9 cellular contexts compared by ENCODE assay signal in the genomic region with DNA sequence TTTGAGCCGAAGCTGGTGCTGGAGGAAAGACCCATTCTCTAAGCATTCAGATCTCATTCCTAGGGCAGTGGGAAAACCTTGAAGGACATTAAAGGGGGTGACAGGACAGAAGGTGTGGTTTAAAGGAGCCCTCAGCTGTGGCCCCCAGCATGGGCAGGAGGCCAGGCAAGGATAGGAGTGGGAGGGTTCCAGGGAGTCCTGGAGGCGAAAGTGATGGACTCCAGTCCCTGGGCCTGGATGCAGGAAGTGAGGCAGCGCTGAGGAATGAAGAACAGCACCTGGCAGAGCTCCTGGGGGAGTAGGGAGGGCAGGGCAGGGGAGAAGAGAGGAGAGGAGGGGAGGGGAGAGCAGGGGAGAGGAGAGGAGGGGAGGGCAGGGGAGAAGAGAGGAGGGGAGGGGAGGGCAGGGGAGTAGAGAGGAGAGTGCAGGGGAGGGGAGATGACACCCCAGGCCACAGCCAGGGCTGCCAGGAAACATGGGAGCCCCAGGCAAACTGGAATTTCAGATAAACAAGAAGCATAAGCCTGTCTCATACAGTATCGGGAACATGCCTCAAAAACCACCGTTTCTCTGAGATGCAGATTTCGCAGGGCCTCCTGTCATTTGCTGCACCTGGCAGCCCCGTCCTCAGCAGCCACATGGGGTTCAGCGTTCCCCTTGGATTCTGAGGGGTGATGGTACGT. TPM values are rescaled to one million over a fixed set of nuclear protein-coding genes. Genes with fewer than 3 reads are reported as not detected.
DNase-seq lines count a peak whose midpoint lies in the region; ATAC-seq, FAIRE-seq and TF ChIP-seq lines count a peak whose summit lies in the region.
"Had no signal": no experiment of that assay in that cellular context is flagged by ENCODE, and none has a peak within 500 bp of the region (broad histone marks: within the 10 kb centered on the region; RNA-seq: fewer than 3 reads in every experiment).

No MANE protein-coding gene starts in this region.

- peak; percentile 41 for DNase-seq in HT-29 (ENCODE audit: low spot score)
- DNase-seq in body of pancreas, result peak; percentile 53 to 76 (median 62)
- DNase-seq in keratinocyte (ENCODE audit: low read depth, low spot score), result peak; percentile 38
- DNase-seq in substantia nigra (lab: John Stamatoyannopoulos, UW), result no peak
- no peak for DNase-seq in NOMO-1 treated with DMSO at 0.1 percent for 48 hours (lab: John Stamatoyannopoulos, UW; ENCODE audit: unreplicated experiment)
- DNase-seq in NCI-H2107 treated with DMSO at 0.1 percent for 48 hours (lab: John Stamatoyannopoulos, UW; ENCODE audit: unreplicated experiment), result no peak
- no peak for DNase-seq in NCI-H2107 (lab: John Stamatoyannopoulos, UW)
- no peak for DNase-seq in natural killer cell treated with Interleukin-12 subunit alpha and Interleukin-12 subunit beta and Interleukin-15 and Interleukin-18, amount 100 ng/mL, for 72 hours (ENCODE audit: low spot score)

- peak overlapping the region; percentile 57 for H3K9ac ChIP-seq in keratinocyte (ENCODE audit: control insufficient read depth, extremely low read depth, insufficient read depth, low read length)

- H3K79me2 ChIP-seq in keratinocyte (ENCODE audit: control insufficient read depth, insufficient read depth, low read length), result no peaks in the 10 kb centered on the region

- intact Hi-C loops in body of pancreas (cut with DNase I), result no loop called here

- H3K4me3 ChIP-seq in body of pancreas, result no peak overlapping the region
- no peak overlapping the region for H3K4me3 ChIP-seq in keratinocyte (ENCODE audit: control insufficient read depth in 2 of 3, extremely low read depth in 1 of 3, insufficient read depth in 2 of 3, low read depth in 1 of 3, low read length in 3 of 3)
- H3K4me3 ChIP-seq: HAP-1 had no signal

- H3K27me3 ChIP-seq in body of pancreas (no peaks in the 10 kb centered on the region), keratinocyte (ENCODE audit: control insufficient read depth, extremely low read depth, insufficient read depth, low read length) (no peaks in the 10 kb centered on the region)

- no peaks in the 10 kb centered on the region for H3K9me3 Mint-ChIP-seq in natural killer cell treated with Interleukin-12 subunit alpha and Interleukin-12 subunit beta and Interleukin-15 and Interleukin-18, amount 100 ng/mL, for 72 hours

- ATAC-seq in body of pancreas, result peak; percentile 19
- ATAC-seq in natural killer cell treated with Interleukin-12 subunit alpha and Interleukin-12 subunit beta and Interleukin-15 and Interleukin-18, amount 100 ng/mL, for 72 hours, result no peak

- peak; percentile 96 for FAIRE-seq in keratinocyte (lab: Jason Lieb, UNC)

- peak in 2 of 3 donors; percentile 14 to 16 for TF ChIP-seq POLR2A in body of pancreas (IDR thresholded peaks at IDR 0.05)

- 50 to 53% methylated on average over 9 of the region's 9 CpGs for WGBS in body of pancreas, 2 donors

- no peaks in the 10 kb centered on the region for H4K20me1 ChIP-seq in keratinocyte (ENCODE audit: control insufficient read depth, extremely low read depth, insufficient read depth, low read length)

- dilution Hi-C loops in keratinocyte (cut with MboI; ENCODE audit: extremely low pct_ligation_motif_present, low sequenced_read_pairs), result no loop called here

- H3K27me3 Mint-ChIP-seq in natural killer cell treated with Interleukin-12 subunit alpha and Interleukin-12 subunit beta and Interleukin-15 and Interleukin-18, amount 100 ng/mL, for 72 hours, result peaks cover 0 to 16% of the 10 kb centered on the region in 2 donors

- no peak for TF ChIP-seq CTCF in body of pancreas (IDR thresholded peaks at IDR 0.05)
- no peak for TF ChIP-seq CTCF in keratinocyte (optimal IDR thresholded peaks at IDR 0.05 in 1 of 3, IDR thresholded peaks at IDR 0.05 in 1 of 3, conservative IDR thresholded peaks at IDR 0.05 in 1 of 3; ENCODE audit: extremely low read depth in 1 of 3, insufficient read depth in 2 of 3, low read length in 3 of 3)

- no peak overlapping the region for H3K27ac Mint-ChIP-seq in natural killer cell treated with Interleukin-12 subunit alpha and Interleukin-12 subunit beta and Interleukin-15 and Interleukin-18, amount 100 ng/mL, for 72 hours

- H3K4me2 ChIP-seq in keratinocyte (ENCODE audit: control insufficient read depth, extremely low read depth, insufficient read depth, low read depth, low read length), result peak overlapping the region; percentile 45

- peaks cover 17 to 23% of the 10 kb centered on the region in 2 donors for H3K4me1 Mint-ChIP-seq in natural killer cell treated with Interleukin-12 subunit alpha and Interleukin-12 subunit beta and Interleukin-15 and Interleukin-18, amount 100 ng/mL, for 72 hours (ENCODE audit: low read depth in 2 of 2)

- H3K4me1 ChIP-seq in body of pancreas (peaks cover 89% of the 10 kb centered on the region), keratinocyte (ENCODE audit: control insufficient read depth, extremely low read depth, insufficient read depth, low read length) (peaks cover 25% of the 10 kb centered on the region)

- H3K9me3 ChIP-seq in body of pancreas (no peaks in the 10 kb centered on the region), keratinocyte (ENCODE audit: control insufficient read depth, low read depth, low read length) (no peaks in the 10 kb centered on the region)
- H3K9me3 ChIP-seq: HAP-1 had no signal

- peaks cover 4% of the 10 kb centered on the region for H3K9me1 ChIP-seq in keratinocyte (ENCODE audit: control insufficient read depth, extremely low read depth, insufficient read depth, low read length)

- no peaks in the 10 kb centered on the region for H3K36me3 Mint-ChIP-seq in natural killer cell treated with Interleukin-12 subunit alpha and Interleukin-12 subunit beta and Interleukin-15 and Interleukin-18, amount 100 ng/mL, for 72 hours

- H3K27ac ChIP-seq in body of pancreas (peak overlapping the region; percentile 55 to 96 (median 90)), keratinocyte (ENCODE audit: control insufficient read depth, insufficient read depth, low read length) (peak overlapping the region; percentile 72), substantia nigra (ENCODE audit: low read depth, low read length, poor library complexity, severe bottlenecking) (peak overlapping the region; percentile 38)

- H3K4me3 Mint-ChIP-seq in natural killer cell treated with Interleukin-12 subunit alpha and Interleukin-12 subunit beta and Interleukin-15 and Interleukin-18, amount 100 ng/mL, for 72 hours, result no peak overlapping the region

- H3K36me3 ChIP-seq in body of pancreas (replicated peaks in 1 of 2; ENCODE audit: insufficient read depth in 1 of 2, low read depth in 2 of 2), result no peaks in the 10 kb centered on the region
- no peaks in the 10 kb centered on the region for H3K36me3 ChIP-seq in keratinocyte (ENCODE audit: control insufficient read depth in 2 of 2, extremely low read depth in 1 of 2, insufficient read depth in 2 of 2, low read length in 2 of 2)
- H3K36me3 ChIP-seq: HAP-1 had no signal

- H2AFZ ChIP-seq in keratinocyte (ENCODE audit: control insufficient read depth, low read length), result peak overlapping the region; percentile 56

RNA-seq across cellular contexts. Expression of gene RAMP1, which starts 5.7 kb away (rescaled TPM):
- 36.5 and 56.0 TPM in 2 replicates for total RNA-seq in HT-29 (2014; rRNA removed; shearing (Covaris generic))
- total RNA-seq in body of pancreas, result 10 to 100 TPM; 74.2 to 85.4 TPM
- 0.37 to 2.0 TPM (median 0.69 TPM) in 3 replicates for polyA plus RNA-seq in keratinocyte
- not detected for polyA plus RNA-seq in keratinocyte (2011; ENCODE audit: low read depth)
- polyA plus RNA-seq in keratinocyte (2011; cell fraction: cytosol; rRNA removed), result 0.23 and 1.3 TPM in 2 replicates
- 0.18 and 0.45 TPM in 2 replicates for polyA plus RNA-seq in keratinocyte (2011; cell fraction: nucleus; rRNA removed)
- polyA plus RNA-seq in keratinocyte (2012; ENCODE audit: low replicate concordance), result 0.64 and 0.83 TPM in 2 replicates
- polyA minus RNA-seq in keratinocyte, result not detected in 3 replicates
- 3.5 TPM for polyA minus RNA-seq in keratinocyte (2011; cell fraction: cytosol; rRNA and poly(A)+ RNA removed)
- 0.78 TPM in 1 of 2 replicates, not detected in the other for polyA minus RNA-seq in keratinocyte (2011; cell fraction: nucleus; rRNA and poly(A)+ RNA removed)
- total RNA-seq in natural killer cell treated with Interleukin-12 subunit alpha and Interleukin-12 subunit beta and Interleukin-15 and Interleukin-18, amount 100 ng/mL, for 72 hours, result 1 to 10 TPM; 1.5 to 7.4 TPM

Comparison
In these comparisons a context has a peak if more than half of its experiments do, and no peak if none do; other contexts are left out.
1. DNase-seq: peak in HT-29 (single experiment), body of pancreas (4 of 4) and keratinocyte (single experiment); none in substantia nigra (0 of 49), NOMO-1 treated with DMSO at 0.1 percent for 48 hours (single experiment), NCI-H2107 treated with DMSO at 0.1 percent for 48 hours (single experiment), NCI-H2107 (single experiment) and natural killer cell treated with Interleukin-12 subunit alpha and Interleukin-12 subunit beta and Interleukin-15 and Interleukin-18, amount 100 ng/mL, for 72 hours (single experiment).
2. H3K27ac ChIP-seq: peak in every context shown above with its lines; median percentile 90 in body of pancreas; 72 in keratinocyte; 38 in substantia nigra.